16 cellular contexts compared by ENCODE assay signal in the genomic region with DNA sequence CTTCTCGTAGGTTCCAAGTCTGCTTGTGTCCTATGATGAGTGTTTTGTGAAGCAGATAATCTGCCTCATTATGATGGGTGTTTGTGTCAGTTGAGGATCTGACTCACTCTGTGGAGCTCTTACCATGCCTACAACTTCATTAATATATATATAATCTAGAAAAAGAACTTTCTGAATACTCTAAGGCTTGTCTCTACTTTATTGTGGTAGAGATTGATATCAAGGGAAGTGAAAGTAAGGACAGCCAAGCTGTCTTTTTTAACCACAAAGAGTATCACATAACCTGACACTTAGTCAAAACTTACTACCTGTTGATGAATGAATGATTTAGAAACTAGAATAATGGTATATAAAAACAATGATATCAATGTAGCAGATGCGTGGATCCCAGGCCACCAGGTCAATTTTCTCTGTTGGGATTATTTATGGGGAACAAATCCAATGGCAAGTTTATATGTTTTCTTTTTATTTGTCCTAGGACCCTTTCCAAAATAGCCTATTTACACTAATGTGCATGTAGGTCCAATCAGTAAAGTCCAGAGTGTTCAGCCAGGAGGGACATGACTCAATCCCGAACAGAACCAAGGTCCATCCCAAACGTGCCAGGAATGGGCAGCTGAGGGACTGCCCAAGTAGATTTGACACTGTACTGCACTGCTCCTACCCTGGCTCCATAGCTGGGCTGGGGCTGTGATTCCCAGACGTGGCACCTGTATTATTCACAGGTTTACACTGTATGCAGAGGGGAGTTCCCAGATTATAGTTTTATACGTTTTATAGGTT.
DNase-seq lines count a peak whose midpoint lies in the region; ATAC-seq and TF ChIP-seq lines count a peak whose summit lies in the region.
"Had no signal": no experiment of that assay in that cellular context is flagged by ENCODE, and none has a peak within 500 bp of the region (broad histone marks: within the 10 kb centered on the region; RNA-seq: fewer than 3 reads in every experiment).

No MANE protein-coding gene starts in this region.

- no peaks in the 10 kb centered on the region for H3K79me2 ChIP-seq in MM.1S (ENCODE audit: low read length)
- no peaks in the 10 kb centered on the region for H3K79me2 ChIP-seq in mammary epithelial cell (ENCODE audit: insufficient read depth, low read length)

- H3K4me1 ChIP-seq in MM.1S (ENCODE audit: low read length): no peaks in the 10 kb centered on the region
- H3K4me1 ChIP-seq in tibial nerve: no peaks in the 10 kb centered on the region
- no peaks in the 10 kb centered on the region for H3K4me1 ChIP-seq in mammary epithelial cell (ENCODE audit: insufficient read depth, low read length)
- H3K4me1 ChIP-seq: breast epithelium, gastroesophageal sphincter had no signal

- TF ChIP-seq POLR2A in GM18505 (IDR thresholded peaks at IDR 0.05; ENCODE audit: borderline replicate concordance, extremely low read depth, insufficient read depth, insufficient read length) (no peak), tibial nerve (IDR thresholded peaks at IDR 0.05) (no peak)

- H3K36me3 ChIP-seq in MM.1S (replicated peaks; ENCODE audit: insufficient read depth, low read length) (no peaks in the 10 kb centered on the region), tibial nerve (no peaks in the 10 kb centered on the region), mammary epithelial cell (ENCODE audit: insufficient read depth, low read length) (no peaks in the 10 kb centered on the region)
- H3K36me3 ChIP-seq: breast epithelium, gastroesophageal sphincter, MG63 had no signal

- H3F3A ChIP-seq in MM.1S (ENCODE audit: insufficient read depth, low read length): no peaks in the 10 kb centered on the region

- no peaks in the 10 kb centered on the region for H3K27me3 ChIP-seq in MM.1S (replicated peaks; ENCODE audit: insufficient read depth, low read length)
- no peaks in the 10 kb centered on the region for H3K27me3 ChIP-seq in tibial nerve
- H3K27me3 ChIP-seq in mammary epithelial cell (ENCODE audit: insufficient read depth, low read length): no peaks in the 10 kb centered on the region
- H3K27me3 ChIP-seq: breast epithelium, gastroesophageal sphincter, MG63 had no signal

- H3K4me2 ChIP-seq in MM.1S (ENCODE audit: low read depth, low read length): no peak overlapping the region
- no peak overlapping the region for H3K4me2 ChIP-seq in mammary epithelial cell (ENCODE audit: insufficient read depth, low read depth, low read length)

- TF ChIP-seq CTCF in GM20000 (IDR thresholded peaks at IDR 0.05; ENCODE audit: extremely low read depth, missing control alignments): no peak
- TF ChIP-seq CTCF in MM.1S (IDR thresholded peaks at IDR 0.05; ENCODE audit: low read length): no peak
- no peak for TF ChIP-seq CTCF in tibial nerve (IDR thresholded peaks at IDR 0.05)
- TF ChIP-seq CTCF in mammary epithelial cell (conservative IDR thresholded peaks at IDR 0.05 in 1 of 2, IDR thresholded peaks at IDR 0.05 in 1 of 2; ENCODE audit: extremely low read depth in 1 of 2, insufficient read depth in 1 of 2, low read depth in 1 of 2, low read length in 2 of 2): no peak

- no peaks in the 10 kb centered on the region for H3K9me2 ChIP-seq in MM.1S (replicated peaks; ENCODE audit: insufficient read depth, low read length)

- no peak for TF ChIP-seq EP300 in tibial nerve (IDR thresholded peaks at IDR 0.05)

- H3K4me3 ChIP-seq in MM.1S (ENCODE audit: low read length) (no peak overlapping the region), tibial nerve (no peak overlapping the region), mammary epithelial cell (replicated peaks in 1 of 3; ENCODE audit: insufficient read depth in 1 of 3, low read depth in 2 of 3, low read length in 3 of 3) (no peak overlapping the region)
- H3K4me3 ChIP-seq: breast epithelium, gastroesophageal sphincter, MG63 had no signal

- H3K9me3 ChIP-seq in MM.1S (replicated peaks; ENCODE audit: insufficient read depth, low read length) (no peaks in the 10 kb centered on the region), tibial nerve (no peaks in the 10 kb centered on the region), mammary epithelial cell (replicated peaks; ENCODE audit: insufficient read depth, low read length) (no peaks in the 10 kb centered on the region)
- H3K9me3 ChIP-seq: breast epithelium, gastroesophageal sphincter, MG63 had no signal

- H3K9ac ChIP-seq in MM.1S (ENCODE audit: low read length) (no peak overlapping the region), mammary epithelial cell (ENCODE audit: insufficient read depth, low read length) (no peak overlapping the region)

- peak; percentile 7 for DNase-seq in GM20000 (ENCODE audit: low spot score)
- DNase-seq in MM.1S: peak; percentile 37
- DNase-seq in tibial nerve (ENCODE audit: low spot score in 2 of 2): no peak
- no peak for DNase-seq in mammary epithelial cell
- DNase-seq in NCI-H2081 (lab: John Stamatoyannopoulos, UW): no peak
- DNase-seq: DMS153; effector CD4-positive, alpha-beta T cell; islet precursor cell; MG63; PC-3; stimulated activated naive CD4-positive, alpha-beta T cell treated with Interleukin-2 at 50 U/mL for 16 hours had no signal

- WGBS in tibial nerve, 2 donors: 81 to 84% methylated on average over 6 of the region's 6 CpGs
- 48% methylated on average over 5 of the region's 6 CpGs for WGBS in mammary epithelial cell (ENCODE audit: low coverage, missing lambda C conversion rate)

- dilution Hi-C loops in mammary epithelial cell (cut with HindIII; ENCODE audit: low sequenced_read_pairs): no loop called here

- in situ Hi-C loops in mammary epithelial cell (cut with MboI; ENCODE audit: low sequenced_read_pairs in 2 of 2): no loop called here

- no peaks in the 10 kb centered on the region for H4K20me1 ChIP-seq in MM.1S (ENCODE audit: insufficient read depth, low read length)
- no peaks in the 10 kb centered on the region for H4K20me1 ChIP-seq in mammary epithelial cell (ENCODE audit: insufficient read depth, low read length)

- ATAC-seq in GM18505 (IDR thresholded peaks at IDR 0.05; ENCODE audit: unreplicated experiment) (peak; percentile 92), HG03025 (IDR thresholded peaks at IDR 0.05; ENCODE audit: low FRiP score, unreplicated experiment) (peak; percentile 69), GM19035 (IDR thresholded peaks at IDR 0.05; ENCODE audit: unreplicated experiment) (no peak)
- ATAC-seq: gastroesophageal sphincter, PC-3 had no signal

- intact Hi-C loops in mammary epithelial cell (cut with micrococcal nuclease): no loop called here

- H3K27ac ChIP-seq in MM.1S (ENCODE audit: low read length) (no peak overlapping the region), tibial nerve (no peak overlapping the region), mammary epithelial cell (ENCODE audit: insufficient read depth, low read depth, low read length) (no peak overlapping the region)
- H3K27ac ChIP-seq: breast epithelium, gastroesophageal sphincter had no signal

- H2AFZ ChIP-seq in MM.1S (ENCODE audit: low read length) (no peak overlapping the region), mammary epithelial cell (ENCODE audit: low read depth, low read length) (no peak overlapping the region)

- CTCF ChIA-PET in mammary epithelial cell (lab: Charles Lee; ENCODE audit: low non-redundant PET): no interaction called here

- no TSS peak for BruUV-seq in mammary epithelial cell (replicated peaks; lab: Mats Ljungman, UMichigan)

Comparison
In these comparisons a context has a peak if more than half of its experiments do, and no peak if none do; other contexts are left out.
1. DNase-seq: peak in GM20000 (single experiment) and MM.1S (single experiment); none in tibial nerve (0 of 2), mammary epithelial cell (single experiment) and NCI-H2081 (0 of 2).